1 cellular context compared by ENCODE assay signal in the genomic region with DNA sequence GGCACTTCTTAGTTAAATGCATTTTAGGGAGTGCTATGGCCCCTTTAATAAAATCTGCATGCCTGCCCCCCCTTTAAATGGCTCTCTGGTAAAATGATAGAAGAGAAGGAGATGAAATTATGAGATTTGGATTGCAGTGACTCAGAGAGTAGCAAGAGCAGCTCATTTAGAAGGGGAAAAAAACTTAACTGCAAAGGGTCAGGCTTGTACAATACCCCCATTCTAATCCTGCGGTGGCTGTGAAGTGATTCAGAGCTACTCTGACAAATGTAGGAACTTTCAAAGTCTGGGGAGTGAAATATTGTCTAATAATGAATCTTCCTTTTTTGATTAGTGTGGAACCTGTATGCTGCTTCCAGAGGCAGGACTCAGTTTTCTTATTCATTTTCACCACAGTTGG.
TF ChIP-seq lines count a peak whose summit lies in the region.

No MANE protein-coding gene starts in this region.

TF ChIP-seq in SK-N-SH, 30 proteins besides CTCF, POLR2A, EP300 and RAD21 (continued from another document):
- TF ChIP-seq, protein P1, sequence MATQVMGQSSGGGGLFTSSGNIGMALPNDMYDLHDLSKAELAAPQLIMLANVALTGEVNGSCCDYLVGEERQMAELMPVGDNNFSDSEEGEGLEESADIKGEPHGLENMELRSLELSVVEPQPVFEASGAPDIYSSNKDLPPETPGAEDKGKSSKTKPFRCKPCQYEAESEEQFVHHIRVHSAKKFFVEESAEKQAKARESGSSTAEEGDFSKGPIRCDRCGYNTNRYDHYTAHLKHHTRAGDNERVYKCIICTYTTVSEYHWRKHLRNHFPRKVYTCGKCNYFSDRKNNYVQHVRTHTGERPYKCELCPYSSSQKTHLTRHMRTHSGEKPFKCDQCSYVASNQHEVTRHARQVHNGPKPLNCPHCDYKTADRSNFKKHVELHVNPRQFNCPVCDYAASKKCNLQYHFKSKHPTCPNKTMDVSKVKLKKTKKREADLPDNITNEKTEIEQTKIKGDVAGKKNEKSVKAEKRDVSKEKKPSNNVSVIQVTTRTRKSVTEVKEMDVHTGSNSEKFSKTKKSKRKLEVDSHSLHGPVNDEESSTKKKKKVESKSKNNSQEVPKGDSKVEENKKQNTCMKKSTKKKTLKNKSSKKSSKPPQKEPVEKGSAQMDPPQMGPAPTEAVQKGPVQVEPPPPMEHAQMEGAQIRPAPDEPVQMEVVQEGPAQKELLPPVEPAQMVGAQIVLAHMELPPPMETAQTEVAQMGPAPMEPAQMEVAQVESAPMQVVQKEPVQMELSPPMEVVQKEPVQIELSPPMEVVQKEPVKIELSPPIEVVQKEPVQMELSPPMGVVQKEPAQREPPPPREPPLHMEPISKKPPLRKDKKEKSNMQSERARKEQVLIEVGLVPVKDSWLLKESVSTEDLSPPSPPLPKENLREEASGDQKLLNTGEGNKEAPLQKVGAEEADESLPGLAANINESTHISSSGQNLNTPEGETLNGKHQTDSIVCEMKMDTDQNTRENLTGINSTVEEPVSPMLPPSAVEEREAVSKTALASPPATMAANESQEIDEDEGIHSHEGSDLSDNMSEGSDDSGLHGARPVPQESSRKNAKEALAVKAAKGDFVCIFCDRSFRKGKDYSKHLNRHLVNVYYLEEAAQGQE (IDR thresholded peaks at IDR 0.05; ENCODE audit: low read depth, low read length): no peak
- TF ChIP-seq, protein P2, sequence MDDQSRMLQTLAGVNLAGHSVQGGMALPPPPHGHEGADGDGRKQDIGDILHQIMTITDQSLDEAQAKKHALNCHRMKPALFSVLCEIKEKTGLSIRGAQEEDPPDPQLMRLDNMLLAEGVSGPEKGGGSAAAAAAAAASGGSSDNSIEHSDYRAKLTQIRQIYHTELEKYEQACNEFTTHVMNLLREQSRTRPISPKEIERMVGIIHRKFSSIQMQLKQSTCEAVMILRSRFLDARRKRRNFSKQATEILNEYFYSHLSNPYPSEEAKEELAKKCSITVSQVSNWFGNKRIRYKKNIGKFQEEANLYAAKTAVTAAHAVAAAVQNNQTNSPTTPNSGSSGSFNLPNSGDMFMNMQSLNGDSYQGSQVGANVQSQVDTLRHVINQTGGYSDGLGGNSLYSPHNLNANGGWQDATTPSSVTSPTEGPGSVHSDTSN (IDR thresholded peaks at IDR 0.05): peak; percentile 42; the same call in 1 of the 2 replicates
TF ChIP-seq in SK-N-SH: peak in this region for 4.
